1 cellular context compared by ENCODE assay signal in genomic region chr12:118124333-118124874, GRCh38.
TF ChIP-seq lines count a peak whose summit lies in the region.

No MANE protein-coding gene starts in this region.

TF ChIP-seq in HepG2, 621 proteins besides CTCF, POLR2A, EP300 and RAD21 (continues in another document):
- TF ChIP-seq ZNF687 (CRISPR knock-in tag; IDR thresholded peaks at IDR 0.05) (peak; percentile 61), TEAD3 (CRISPR knock-in tag; optimal IDR thresholded peaks at IDR 0.05; ENCODE audit: borderline replicate concordance) (peak; percentile 40), SNRNP70 (IDR thresholded peaks at IDR 0.05; ENCODE audit: low read depth, low read length) (no peak), ZNF547 (CRISPR knock-in tag; IDR thresholded peaks at IDR 0.05) (0 out of 2 replicates have a peak, but pooled peaks have one; percentile 25), ARNT (IDR thresholded peaks at IDR 0.05) (no peak), GABPA (IDR thresholded peaks at IDR 0.05; ENCODE audit: low read depth, low read length) (no peak), GABPA (CRISPR knock-in tag; IDR thresholded peaks at IDR 0.05; ENCODE audit: low read depth) (peak; percentile 36; the same call in 1 of the 2 replicates), U2AF1 (optimal IDR thresholded peaks at IDR 0.05; ENCODE audit: low read depth, low read length) (no peak), ATM (IDR thresholded peaks at IDR 0.05; ENCODE audit: borderline replicate concordance) (no peak), FOXO1 (CRISPR knock-in tag; IDR thresholded peaks at IDR 0.05) (peak; percentile 34; the same call in 1 of the 2 replicates), TFDP2 (CRISPR knock-in tag; IDR thresholded peaks at IDR 0.05) (peak; percentile 40; the same call in 1 of the 2 replicates), RFX3 (CRISPR knock-in tag; IDR thresholded peaks at IDR 0.05) (0 out of 2 replicates have a peak, but pooled peaks have one; percentile 20), HNF4G (IDR thresholded peaks at IDR 0.05; ENCODE audit: borderline replicate concordance, low read depth, low read length) (peak; percentile 69), HNF4G (CRISPR knock-in tag; IDR thresholded peaks at IDR 0.05; ENCODE audit: borderline replicate concordance, low read depth) (no peak), ARNTL (CRISPR knock-in tag; IDR thresholded peaks at IDR 0.05) (peak; percentile 63), HNF4A (CRISPR knock-in tag; IDR thresholded peaks at IDR 0.05) (peak; percentile 89), MIER3 (CRISPR knock-in tag; IDR thresholded peaks at IDR 0.05; ENCODE audit: borderline replicate concordance) (peak; percentile 53; the same call in 1 of the 2 replicates), TIGD3 (CRISPR knock-in tag; IDR thresholded peaks at IDR 0.05; ENCODE audit: borderline replicate concordance) (no peak), HNF1B (CRISPR knock-in tag; IDR thresholded peaks at IDR 0.05) (no peak), MBNL3 (CRISPR knock-in tag; conservative IDR thresholded peaks at IDR 0.05) (no peak), AKAP8 (CRISPR knock-in tag; IDR thresholded peaks at IDR 0.05) (no peak), TBX3 (IDR thresholded peaks at IDR 0.05; ENCODE audit: borderline replicate concordance) (peak; percentile 49; the same call in 1 of the 2 replicates), MLX (CRISPR knock-in tag; IDR thresholded peaks at IDR 0.05) (no peak), TCF7 (IDR thresholded peaks at IDR 0.05; ENCODE audit: low read depth) (peak; percentile 58; the same call in 1 of the 2 replicates), BATF2 (CRISPR knock-in tag; IDR thresholded peaks at IDR 0.05) (no peak), PHF5A (CRISPR knock-in tag; IDR thresholded peaks at IDR 0.05; ENCODE audit: low read depth, unreplicated experiment) (peak; percentile 31), ZNF691 (CRISPR knock-in tag; IDR thresholded peaks at IDR 0.05; ENCODE audit: borderline replicate concordance, low read depth) (no peak), ZNF775 (CRISPR knock-in tag; IDR thresholded peaks at IDR 0.05; ENCODE audit: borderline replicate concordance) (no peak), TFDP1 (CRISPR knock-in tag; IDR thresholded peaks at IDR 0.05; ENCODE audit: borderline replicate concordance) (no peak), PITX1 (CRISPR knock-in tag; IDR thresholded peaks at IDR 0.05) (peak; percentile 65; the same call in 1 of the 2 replicates), HDAC1 (CRISPR knock-in tag; IDR thresholded peaks at IDR 0.05) (peak; percentile 56), PAXIP1 (CRISPR knock-in tag; conservative IDR thresholded peaks at IDR 0.05) (peak; percentile 96), ZNF205 (CRISPR knock-in tag; IDR thresholded peaks at IDR 0.05) (no peak), ZNF414 (CRISPR knock-in tag; IDR thresholded peaks at IDR 0.05) (no peak), RARA (CRISPR knock-in tag; IDR thresholded peaks at IDR 0.05) (peak; percentile 92), ZNF644 (CRISPR knock-in tag; IDR thresholded peaks at IDR 0.05; ENCODE audit: low read depth) (peak; percentile 71; the same call in 1 of the 2 replicates), STAG1 (CRISPR knock-in tag; IDR thresholded peaks at IDR 0.05) (no peak), ZNF225 (CRISPR knock-in tag; IDR thresholded peaks at IDR 0.05) (no peak), MEIS2 (CRISPR knock-in tag; IDR thresholded peaks at IDR 0.05) (peak; percentile 25; the same call in 1 of the 2 replicates), HOMEZ (CRISPR knock-in tag; IDR thresholded peaks at IDR 0.05; ENCODE audit: low read depth) (peak; percentile 18; the same call in 1 of the 2 replicates), HIC2 (CRISPR knock-in tag; IDR thresholded peaks at IDR 0.05; ENCODE audit: low read depth) (peak; percentile 69; the same call in 1 of the 2 replicates)
